1 cellular context compared by ENCODE assay signal in genomic region chr20:40663991-40664880, GRCh38.
TF ChIP-seq lines count a peak whose summit lies in the region.

No MANE protein-coding gene starts in this region.

TF ChIP-seq in WTC11, 78 proteins besides CTCF, POLR2A, EP300 and RAD21 (continued from another document):
- TF ChIP-seq IRF1 (CRISPR knock-in tag; IDR thresholded peaks at IDR 0.05) (no peak), SP1 (CRISPR knock-in tag; conservative IDR thresholded peaks at IDR 0.05) (no peak), JUN (CRISPR knock-in tag; IDR thresholded peaks at IDR 0.05) (no peak)
